Comparison of ENCODE assay signal across 8 cellular contexts in the genomic region with DNA sequence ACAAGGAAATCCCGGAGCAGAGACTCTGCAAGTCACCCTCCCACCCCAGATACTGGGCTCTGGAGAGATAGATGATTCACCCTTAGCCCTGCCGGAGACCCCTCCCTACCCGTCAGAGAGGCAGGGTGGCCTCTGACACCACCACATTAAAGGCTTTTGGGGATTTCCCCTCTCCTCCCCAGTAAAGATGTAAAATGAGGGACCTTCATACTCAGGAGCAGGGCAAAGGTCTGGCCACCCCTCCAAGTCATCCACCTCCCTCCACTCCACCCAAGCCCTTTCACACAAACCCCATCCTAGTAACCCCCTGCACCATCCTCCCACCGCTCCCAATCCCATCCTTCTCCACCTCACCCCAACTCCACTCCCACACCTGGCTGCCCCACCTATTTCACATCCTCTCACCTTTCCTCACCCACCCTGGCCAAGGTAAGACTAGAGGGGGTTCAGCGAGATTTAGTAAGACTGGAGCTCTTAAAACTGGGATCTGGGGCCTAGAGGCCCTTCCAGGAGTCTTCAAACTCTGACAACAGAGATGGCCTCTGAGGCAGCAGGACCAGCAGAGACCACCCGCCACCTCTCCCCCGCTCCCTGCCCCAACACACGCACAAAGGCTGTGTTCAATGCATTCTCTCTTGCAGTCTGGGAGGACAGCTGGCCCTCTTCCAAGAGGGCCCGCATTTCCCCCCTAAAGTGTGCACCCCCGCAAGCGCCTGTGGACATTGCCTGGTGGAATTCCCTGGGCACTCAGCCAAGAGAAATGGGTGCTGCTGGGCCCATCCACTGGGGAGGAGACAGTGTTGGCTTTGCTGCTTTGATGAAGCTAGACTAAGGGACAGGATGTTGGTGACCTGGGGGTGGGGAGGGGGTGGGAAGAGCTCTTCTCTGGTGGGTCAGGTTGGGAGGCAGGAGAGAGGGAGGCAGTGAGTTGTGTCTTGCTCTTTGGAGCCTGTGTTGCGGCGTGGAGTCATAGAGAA. TPM values are rescaled to one million over a fixed set of nuclear protein-coding genes. Genes with fewer than 3 reads are reported as not detected.
DNase-seq lines count a peak whose midpoint lies in the region; ATAC-seq, FAIRE-seq and TF ChIP-seq lines count a peak whose summit lies in the region.

No MANE protein-coding gene starts in this region.

- no peak for DNase-seq in GM12865 (ENCODE audit: low read depth)
- DNase-seq in chondrocyte (ENCODE audit: low spot score): no peak
- DNase-seq in pancreas: peak in 3 of 6 donors; percentile 53 to 64 (median 61)
- DNase-seq in NCI-H2196 (lab: John Stamatoyannopoulos, UW; ENCODE audit: unreplicated experiment): no peak

- H3K4me3 ChIP-seq in GM12865 (ENCODE audit: low read depth, low read length): peak overlapping the region; percentile 80
- H3K4me3 ChIP-seq in WI38 (ENCODE audit: low read depth, low read length): peak overlapping the region; percentile 67
- H3K4me3 ChIP-seq in pancreas: peak overlapping the region in 3 of 4 donors; percentile 69 to 83 (median 71)

- H3K9me3 ChIP-seq in pancreas: no peaks in the 10 kb centered on the region

- H3K27me3 ChIP-seq in pancreas: no peaks in the 10 kb centered on the region

- H3K27ac ChIP-seq in pancreas: peak overlapping the region; percentile 6 to 61 (median 32)

- peak overlapping the region; percentile 81 for H3K4me3 Mint-ChIP-seq in chondrocyte (ENCODE audit: unreplicated experiment)

- no peak overlapping the region for H3K27ac Mint-ChIP-seq in chondrocyte (ENCODE audit: unreplicated experiment)

- H3K36me3 Mint-ChIP-seq in chondrocyte (ENCODE audit: low read depth): peaks cover 4% of the 10 kb centered on the region

- ATAC-seq in pancreas (no peak), HG03095 (IDR thresholded peaks at IDR 0.05; ENCODE audit: unreplicated experiment) (no peak), HG03378 (IDR thresholded peaks at IDR 0.05; ENCODE audit: unreplicated experiment) (no peak), GM21737 (IDR thresholded peaks at IDR 0.05; ENCODE audit: unreplicated experiment) (no peak)

- TF ChIP-seq CTCF in GM12865 (IDR thresholded peaks at IDR 0.05; ENCODE audit: insufficient read depth, low read depth, low read length, missing control alignments) (no peak), WI38 (IDR thresholded peaks at IDR 0.05; ENCODE audit: low read depth, low read length) (no peak), chondrocyte (IDR thresholded peaks at IDR 0.05) (no peak), pancreas (IDR thresholded peaks at IDR 0.05) (no peak)

- no peaks in the 10 kb centered on the region for H3K36me3 ChIP-seq in pancreas

- WGBS in pancreas, 2 donors: 26 to 31% methylated on average over 13 of the region's 13 CpGs

- H3K9me3 Mint-ChIP-seq in chondrocyte (ENCODE audit: low read depth): peaks cover 8% of the 10 kb centered on the region

- peaks cover 5 to 37% (median 13%) of the 10 kb centered on the region in 3 donors for H3K4me1 ChIP-seq in pancreas

- no peak for FAIRE-seq in pancreas (lab: Jason Lieb, UNC)

- intact Hi-C loops in pancreas (cut with DNase I): no loop called here

- peaks cover 7% of the 10 kb centered on the region for H3K4me1 Mint-ChIP-seq in chondrocyte (ENCODE audit: low read depth)

- peaks cover 2% of the 10 kb centered on the region for H3K27me3 Mint-ChIP-seq in chondrocyte (ENCODE audit: low read depth)

RNA-seq across cellular contexts. Expression of a gene that starts 1.1 kb away (rescaled TPM):
- total RNA-seq in chondrocyte: 2.1 to 3.1 TPM (median 2.1 TPM) in 3 replicates
- total RNA-seq in pancreas: 10 to 100 TPM; 21.5 to 50.2 (median 29.1) TPM
- polyA plus RNA-seq in pancreas: 10 to 100 TPM; 26.0 to 30.4 TPM

RNA-seq across cellular contexts. Expression of a gene that starts 54.0 kb away (rescaled TPM):
- 33.5 to 39.9 TPM (median 33.9 TPM) in 3 replicates for total RNA-seq in chondrocyte
- 10 to 100 TPM in 5 of 6 donors, 1 to 10 TPM in 1; 9.7 to 19.3 (median 14.3) TPM for total RNA-seq in pancreas
- polyA plus RNA-seq in pancreas: 10 to 100 TPM; 28.6 to 38.9 TPM
